Comparison of ENCODE assay signal across 2 cellular contexts in genomic region chr19:13150187-13150918, GRCh38.
TF ChIP-seq lines count a peak whose summit lies in the region.

Gene IER2, plus strand, starts transcription at chr19:13150411. Its CDS starts 2,776 bp downstream, at chr19:13153187.
A gene with protein sequence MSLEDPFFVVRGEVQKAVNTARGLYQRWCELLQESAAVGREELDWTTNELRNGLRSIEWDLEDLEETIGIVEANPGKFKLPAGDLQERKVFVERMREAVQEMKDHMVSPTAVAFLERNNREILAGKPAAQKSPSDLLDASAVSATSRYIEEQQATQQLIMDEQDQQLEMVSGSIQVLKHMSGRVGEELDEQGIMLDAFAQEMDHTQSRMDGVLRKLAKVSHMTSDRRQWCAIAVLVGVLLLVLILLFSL (minus strand): TSS chr19:13150375. CDS start chr19:13150173, 202 bp downstream.

TF ChIP-seq in IMR-90, 13 proteins besides CTCF, POLR2A, EP300 and RAD21:
- TF ChIP-seq RCOR1 (IDR thresholded peaks at IDR 0.05; ENCODE audit: insufficient replicate concordance, low read length) (no peak), MAFK (IDR thresholded peaks at IDR 0.05; ENCODE audit: low read depth, low read length) (no peak), CEBPB (IDR thresholded peaks at IDR 0.05; ENCODE audit: low read depth, low read length) (peak; percentile 38; the same call in 1 of the 2 replicates), RFX5 (IDR thresholded peaks at IDR 0.05; ENCODE audit: low read depth, low read length) (no peak), SMC3 (IDR thresholded peaks at IDR 0.05; ENCODE audit: low read depth, low read length) (peak; percentile 23; the same call in 1 of the 2 replicates), MXI1 (IDR thresholded peaks at IDR 0.05; ENCODE audit: borderline replicate concordance, low read depth, low read length) (no peak; the same call in 1 of the 2 replicates), FOS (IDR thresholded peaks at IDR 0.05; ENCODE audit: low read depth, low read length) (no peak), USF2 (IDR thresholded peaks at IDR 0.05; ENCODE audit: low read depth, low read length) (peak; percentile 64), CHD1 (IDR thresholded peaks at IDR 0.05; ENCODE audit: low read depth, low read length) (peak; percentile 76), NFE2L2 (IDR thresholded peaks at IDR 0.05; ENCODE audit: low read depth, low read length) (no peak), BHLHE40 (IDR thresholded peaks at IDR 0.05; ENCODE audit: low read depth, low read length) (peak; percentile 98), MAZ (IDR thresholded peaks at IDR 0.05; ENCODE audit: borderline replicate concordance, low read depth, low read length) (peak; percentile 99)
- TF ChIP-seq, protein P1, sequence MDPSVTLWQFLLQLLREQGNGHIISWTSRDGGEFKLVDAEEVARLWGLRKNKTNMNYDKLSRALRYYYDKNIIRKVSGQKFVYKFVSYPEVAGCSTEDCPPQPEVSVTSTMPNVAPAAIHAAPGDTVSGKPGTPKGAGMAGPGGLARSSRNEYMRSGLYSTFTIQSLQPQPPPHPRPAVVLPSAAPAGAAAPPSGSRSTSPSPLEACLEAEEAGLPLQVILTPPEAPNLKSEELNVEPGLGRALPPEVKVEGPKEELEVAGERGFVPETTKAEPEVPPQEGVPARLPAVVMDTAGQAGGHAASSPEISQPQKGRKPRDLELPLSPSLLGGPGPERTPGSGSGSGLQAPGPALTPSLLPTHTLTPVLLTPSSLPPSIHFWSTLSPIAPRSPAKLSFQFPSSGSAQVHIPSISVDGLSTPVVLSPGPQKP (IDR thresholded peaks at IDR 0.05; ENCODE audit: borderline replicate concordance, low read depth, low read length), result peak; percentile 58; the same call in 1 of the 2 replicates
TF ChIP-seq in IMR-90: peak in this region for 7.

TF ChIP-seq in endothelial cell of umbilical vein, 7 proteins besides CTCF, POLR2A, EP300 and RAD21:
- TF ChIP-seq POLR2AphosphoS5 (IDR thresholded peaks at IDR 0.05; ENCODE audit: insufficient read depth, low read depth, low read length), result peak; percentile 84
- no peak for TF ChIP-seq EZH2 (IDR thresholded peaks at IDR 0.05; ENCODE audit: borderline replicate concordance, low read depth, low read length, severe bottlenecking)
- TF ChIP-seq, protein P2, sequence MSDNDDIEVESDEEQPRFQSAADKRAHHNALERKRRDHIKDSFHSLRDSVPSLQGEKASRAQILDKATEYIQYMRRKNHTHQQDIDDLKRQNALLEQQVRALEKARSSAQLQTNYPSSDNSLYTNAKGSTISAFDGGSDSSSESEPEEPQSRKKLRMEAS (IDR thresholded peaks at IDR 0.05; ENCODE audit: insufficient read depth, insufficient read length), result peak; percentile 82
TF ChIP-seq in endothelial cell of umbilical vein: peak in this region for 2.
